In genomic region chr12:42118136-42118879, GRCh38 we compare ENCODE assay signal across 1 cellular context.
TF ChIP-seq lines count a peak whose summit lies in the region.

No MANE protein-coding gene starts in this region.

TF ChIP-seq in IMR-90, 13 proteins besides CTCF, POLR2A, EP300 and RAD21:
- TF ChIP-seq MAFK (IDR thresholded peaks at IDR 0.05; ENCODE audit: low read depth, low read length) (no peak), BHLHE40 (IDR thresholded peaks at IDR 0.05; ENCODE audit: low read depth, low read length) (no peak)
